In the genomic region with DNA sequence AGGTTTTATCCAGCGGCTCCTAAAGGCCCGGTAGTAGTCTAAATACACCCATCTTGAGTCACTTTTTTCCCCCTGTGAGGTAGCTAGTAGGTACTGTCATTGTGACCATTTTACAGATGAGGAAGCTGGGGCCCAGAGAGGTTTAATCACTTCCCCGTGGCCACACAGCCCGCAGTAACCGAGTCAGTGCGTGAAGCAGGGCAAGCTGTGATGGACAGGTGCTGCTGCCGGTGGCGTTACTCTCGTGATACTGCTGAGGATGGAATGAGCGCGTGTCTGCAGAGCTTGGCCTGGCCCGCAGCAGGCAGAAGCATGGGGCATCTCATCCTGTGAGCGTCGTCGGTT, we compare ENCODE assay signal across 29 cellular contexts.
"Had no signal": no experiment of that assay in that cellular context is flagged by ENCODE, and none has a peak within 500 bp of the region (broad histone marks: within the 10 kb centered on the region; RNA-seq: fewer than 3 reads in every experiment).

No MANE protein-coding gene starts in this region.

- H3K36me3 Mint-ChIP-seq: activated naive CD4-positive, alpha-beta T cell treated with anti-CD3 and anti-CD28 coated beads, Interleukin-2, amount 50 U/mL, for 24 hours; activated naive CD8-positive, alpha-beta T cell treated with anti-CD3 and anti-CD28 coated beads, Interleukin-2, amount 10 ng/mL, durations not matched to agents 7 days and 5 days had no signal

- ATAC-seq: activated CD8-positive, alpha-beta T cell treated with anti-CD3 and anti-CD28 coated beads, Interleukin-2, amount 10 ng/mL, durations not matched to agents 7 days and 5 days had no signal

- H3K4me2 ChIP-seq: PC-9 had no signal

- H3K4me1 ChIP-seq: ascending aorta had no signal

- H3K36me3 ChIP-seq: ascending aorta, cardiac muscle cell had no signal

- DNase-seq: activated CD4-positive, alpha-beta T cell treated with anti-CD3 and anti-CD28 coated beads, Interleukin-2, amount 10 ng/mL, durations not matched to agents 24 days and 14 days; activated CD4-positive, alpha-beta T cell treated with anti-CD3 and anti-CD28 coated beads, Interleukin-2, amount 50 U/mL, for 48 hours; activated CD8-positive, alpha-beta T cell treated with anti-CD3 and anti-CD28 coated beads, Interleukin-2, amount 10 ng/mL, durations not matched to agents 7 days and 5 days; activated gamma-delta T cell; activated naive CD4-positive, alpha-beta T cell treated with Interleukin-2 at 50 U/mL for 16 hours; activated naive CD8-positive, alpha-beta T cell treated with anti-CD3 and anti-CD28 coated beads, Interleukin-2, amount 10 ng/mL, durations not matched to agents 7 days and 5 days; activated T-cell treated with anti-CD3 and anti-CD28 coated beads, Interleukin-2, amount 50 U/mL, for 24 hours; amygdala; NCI-H1092 treated with DMSO at 0.1 percent for 48 hours; NCI-H1417; NCI-H146; NCI-H187; NCI-H2029 treated with DMSO at 0.1 percent for 48 hours; NCI-H2107; NCI-H2171; NCI-H510A; NCI-H526; NCI-H748 treated with DMSO at 0.1 percent for 48 hours; NK-92 treated with Interleukin-12 subunit alpha and Interleukin-12 subunit beta, amount 100 ng/mL, for 24 hours; PC-9; Right ventricle myocardium superior had no signal

- H3K9me3 Mint-ChIP-seq: activated CD4-positive, alpha-beta T cell treated with anti-CD3 and anti-CD28 coated beads, Interleukin-2, amount 10 ng/mL, durations not matched to agents 24 days and 14 days; activated naive CD4-positive, alpha-beta T cell treated with anti-CD3 and anti-CD28 coated beads, Interleukin-2, amount 50 U/mL, for 24 hours; activated naive CD8-positive, alpha-beta T cell treated with anti-CD3 and anti-CD28 coated beads, Interleukin-2, amount 10 ng/mL, durations not matched to agents 7 days and 5 days; activated T-cell treated with anti-CD3 and anti-CD28 coated beads, Interleukin-2, amount 50 U/mL, for 24 hours; activated T-helper 2 cell treated with anti-CD3 and anti-CD28 coated beads, Interferon-gamma antibody, Interleukin-2, Interleukin-4, amounts not matched to agents 10 μg/mL and 5 μg/mL and 100 μg/mL, durations not matched to agents 14 hours and 24 hours and 36 hours; central memory CD8-positive, alpha-beta T cell; T-helper 1 cell treated with Interleukin-12 subunit alpha and Interleukin-12 subunit beta and Interleukin-4 antibody, amounts not matched to agents 30 μg/mL and 1 μg/mL, for 36 hours; T-helper 2 cell treated with Interferon-gamma antibody and Interleukin-4, amounts not matched to agents 5 μg/mL and 100 μg/mL, for 36 hours had no signal

- FAIRE-seq: TTC549 had no signal

- H3K27ac ChIP-seq: ascending aorta, cardiac muscle cell, PC-9 had no signal

- H3K27me3 Mint-ChIP-seq: activated CD4-positive, alpha-beta T cell treated with anti-CD3 and anti-CD28 coated beads, Interleukin-2, amount 10 ng/mL, durations not matched to agents 24 days and 14 days; activated naive CD4-positive, alpha-beta T cell treated with anti-CD3 and anti-CD28 coated beads, Interleukin-2, amount 50 U/mL, for 24 hours had no signal

- H3K27me3 ChIP-seq: ascending aorta, cardiac muscle cell had no signal

- H3K4me3 Mint-ChIP-seq: activated CD4-positive, alpha-beta T cell treated with anti-CD3 and anti-CD28 coated beads, Interleukin-2, amount 10 ng/mL, durations not matched to agents 24 days and 14 days; activated CD8-positive, alpha-beta T cell treated with anti-CD3 and anti-CD28 coated beads, Interleukin-2, amount 10 ng/mL, durations not matched to agents 7 days and 5 days; activated naive CD4-positive, alpha-beta T cell treated with anti-CD3 and anti-CD28 coated beads, Interleukin-2, amount 50 U/mL, for 24 hours; activated naive CD8-positive, alpha-beta T cell treated with anti-CD3 and anti-CD28 coated beads, Interleukin-2, amount 10 ng/mL, durations not matched to agents 7 days and 5 days; activated T-cell treated with anti-CD3 and anti-CD28 coated beads, Interleukin-2, amount 50 U/mL, for 24 hours; central memory CD8-positive, alpha-beta T cell; T-helper 1 cell treated with Interleukin-12 subunit alpha and Interleukin-12 subunit beta and Interleukin-4 antibody, amounts not matched to agents 30 μg/mL and 1 μg/mL, for 36 hours; T-helper 2 cell treated with Interferon-gamma antibody and Interleukin-4, amounts not matched to agents 5 μg/mL and 100 μg/mL, for 36 hours had no signal

- H3K27ac Mint-ChIP-seq: activated CD4-positive, alpha-beta T cell treated with anti-CD3 and anti-CD28 coated beads, Interleukin-2, amount 10 ng/mL, durations not matched to agents 24 days and 14 days; activated CD8-positive, alpha-beta T cell treated with anti-CD3 and anti-CD28 coated beads, Interleukin-2, amount 10 ng/mL, durations not matched to agents 7 days and 5 days; activated naive CD4-positive, alpha-beta T cell treated with anti-CD3 and anti-CD28 coated beads, Interleukin-2, amount 50 U/mL, for 24 hours; activated naive CD8-positive, alpha-beta T cell treated with anti-CD3 and anti-CD28 coated beads, Interleukin-2, amount 10 ng/mL, durations not matched to agents 7 days and 5 days; activated T-cell treated with anti-CD3 and anti-CD28 coated beads, Interleukin-2, amount 50 U/mL, for 24 hours; activated T-helper 2 cell treated with anti-CD3 and anti-CD28 coated beads, Interferon-gamma antibody, Interleukin-2, Interleukin-4, amounts not matched to agents 10 μg/mL and 5 μg/mL and 100 μg/mL, durations not matched to agents 14 hours and 24 hours and 36 hours; T-helper 1 cell treated with Interleukin-12 subunit alpha and Interleukin-12 subunit beta and Interleukin-4 antibody, amounts not matched to agents 30 μg/mL and 1 μg/mL, for 36 hours; T-helper 2 cell treated with Interferon-gamma antibody and Interleukin-4, amounts not matched to agents 5 μg/mL and 100 μg/mL, for 36 hours had no signal

- H3K9me3 ChIP-seq: ascending aorta had no signal

- H3K4me3 ChIP-seq: ascending aorta, cardiac muscle cell, PC-9 had no signal

- H2AFZ ChIP-seq: PC-9 had no signal
